In genomic region chr2:234957533-234958135, GRCh38 we compare ENCODE assay signal across 15 cellular contexts. TPM values are rescaled to one million over a fixed set of nuclear protein-coding genes. Genes with fewer than 3 reads are reported as not detected.
DNase-seq lines count a peak whose midpoint lies in the region; TF ChIP-seq lines count a peak whose summit lies in the region.
"Had no signal": no experiment of that assay in that cellular context is flagged by ENCODE, and none has a peak within 500 bp of the region (broad histone marks: within the 10 kb centered on the region; RNA-seq: fewer than 3 reads in every experiment).

No MANE protein-coding gene starts in this region.

- DNase-seq in H9 (no peak), RWPE1 (ENCODE audit: low spot score) (peak; percentile 72), epithelial cell of prostate (ENCODE audit: low read depth, low spot score) (no peak), trophoblast cell (no peak), NCI-H2171 treated with DMSO at 0.1 percent for 48 hours (lab: John Stamatoyannopoulos, UW) (no peak), DMS53 (lab: John Stamatoyannopoulos, UW) (no peak), medulla oblongata (ENCODE audit: extremely low spot score) (no peak)
- DNase-seq: activated CD8-positive, alpha-beta memory T cell treated with anti-CD3 and anti-CD28 coated beads, Interleukin-2, amount 10 ng/mL, durations not matched to agents 7 days and 5 days; activated naive CD8-positive, alpha-beta T cell treated with anti-CD3 and anti-CD28 coated beads, Interleukin-2, amount 10 ng/mL, durations not matched to agents 7 days and 5 days; CD8-positive, alpha-beta T cell; effector memory CD8-positive, alpha-beta T cell; GOT3; KBM-7; NCI-H2171 had no signal

- H3K9me3 Mint-ChIP-seq in H9: no peaks in the 10 kb centered on the region
- H3K9me3 Mint-ChIP-seq: activated naive CD8-positive, alpha-beta T cell treated with anti-CD3 and anti-CD28 coated beads, Interleukin-2, amount 10 ng/mL, durations not matched to agents 7 days and 5 days; CD8-positive, alpha-beta T cell; effector memory CD8-positive, alpha-beta T cell; natural killer cell treated with Interleukin-12 subunit alpha and Interleukin-12 subunit beta and Interleukin-15 and Interleukin-18, amount 100 ng/mL, for 72 hours had no signal

- TF ChIP-seq CTCF in H9 (conservative IDR thresholded peaks at IDR 0.05): no peak
- TF ChIP-seq CTCF in RWPE1 (conservative IDR thresholded peaks at IDR 0.05; ENCODE audit: low read depth): no peak

- no peak overlapping the region for H3K4me2 ChIP-seq in H9 (ENCODE audit: insufficient read depth, insufficient read length, low read length)
- no peak overlapping the region for H3K4me2 ChIP-seq in trophoblast cell (ENCODE audit: low read length)

- H3T11ph ChIP-seq in H9 (ENCODE audit: low read length): no peak overlapping the region

- H3K79me2 ChIP-seq in H9 (ENCODE audit: insufficient read depth, low read length) (peaks cover 50% of the 10 kb centered on the region; the same call in 1 of the 2 replicates), trophoblast cell (ENCODE audit: control insufficient read depth, insufficient read depth, low read length, poor library complexity) (peaks cover 22% of the 10 kb centered on the region)

- WGBS in H9 (ENCODE audit: extremely low coverage, insufficient read length, low lambda C conversion rate): no CpG with 5 or more reads among the region's 8 CpGs
- WGBS in trophoblast cell (ENCODE audit: extremely low coverage, insufficient coverage, insufficient read length): no CpG with 5 or more reads among the region's 8 CpGs

- no peak overlapping the region for H4K5ac ChIP-seq in H9 (ENCODE audit: insufficient read length, low read depth, low read length)

- no peak overlapping the region for H3K56ac ChIP-seq in H9 (ENCODE audit: insufficient read length, low read depth, low read length)

- no peak overlapping the region for H2BK5ac ChIP-seq in H9 (ENCODE audit: insufficient read length, low read length)
- no peak overlapping the region for H2BK5ac ChIP-seq in trophoblast cell (ENCODE audit: low read depth, low read length, poor library complexity)

- H3K18ac ChIP-seq in H9 (ENCODE audit: insufficient read length, low read depth, low read length) (no peak overlapping the region), trophoblast cell (ENCODE audit: low read length) (peak overlapping the region; percentile 51)

- peaks cover 19% of the 10 kb centered on the region for H3K23me2 ChIP-seq in H9 (ENCODE audit: insufficient read length, low read depth, low read length, poor library complexity, severe bottlenecking)

- POLR2A ChIA-PET in RWPE1 (lab: Yijun Ruan, JAX; ENCODE audit: low non-redundant PET): no interaction called here

- CTCF ChIA-PET in RWPE1 (lab: Yijun Ruan, JAX): interaction anchor here (1.2 kb wide), 1 partner anchor 159 kb away, joined by 3 read pairs; no protein-coding TSS in a partner anchor

- no peaks in the 10 kb centered on the region for H3K9me3 ChIP-seq in H9 (ENCODE audit: control insufficient read depth, low read depth, low read length)
- no peaks in the 10 kb centered on the region for H3K9me3 ChIP-seq in trophoblast cell (ENCODE audit: insufficient read depth, low read depth, low read length)

- H4K8ac ChIP-seq in H9 (replicated peaks; ENCODE audit: insufficient read length, low read depth, low read length): no peak overlapping the region
- H4K8ac ChIP-seq in trophoblast cell (ENCODE audit: low read depth, low read length): no peak overlapping the region

- H4K91ac ChIP-seq in H9 (ENCODE audit: insufficient read length, low read depth, low read length) (no peak overlapping the region), trophoblast cell (ENCODE audit: low read depth, low read length) (no peak overlapping the region)

- H3K4me1 ChIP-seq in H9 (ENCODE audit: insufficient read depth, low read length) (peaks cover 25% of the 10 kb centered on the region), trophoblast cell (ENCODE audit: control insufficient read depth in 1 of 2, insufficient read depth in 2 of 2, low read length in 2 of 2) (peaks cover 8 to 27% of the 10 kb centered on the region in 2 experiments)

- peaks cover 84 to 90% of the 10 kb centered on the region in 2 experiments for H3K4me1 Mint-ChIP-seq in H9
- H3K4me1 Mint-ChIP-seq: activated CD8-positive, alpha-beta memory T cell treated with anti-CD3 and anti-CD28 coated beads, Interleukin-2, amount 10 ng/mL, durations not matched to agents 7 days and 5 days; activated naive CD8-positive, alpha-beta T cell treated with anti-CD3 and anti-CD28 coated beads, Interleukin-2, amount 10 ng/mL, durations not matched to agents 7 days and 5 days had no signal

- peak overlapping the region; percentile 38 to 91 (median 86); a peak in 5 of 7 replicates for H3K27ac Mint-ChIP-seq in H9
- H3K27ac Mint-ChIP-seq: activated CD8-positive, alpha-beta memory T cell treated with anti-CD3 and anti-CD28 coated beads, Interleukin-2, amount 10 ng/mL, durations not matched to agents 7 days and 5 days; activated naive CD8-positive, alpha-beta T cell treated with anti-CD3 and anti-CD28 coated beads, Interleukin-2, amount 10 ng/mL, durations not matched to agents 7 days and 5 days; CD8-positive, alpha-beta T cell; effector memory CD8-positive, alpha-beta T cell; natural killer cell treated with Interleukin-12 subunit alpha and Interleukin-12 subunit beta and Interleukin-15 and Interleukin-18, amount 100 ng/mL, for 72 hours had no signal

- no peak overlapping the region for H3K4me3 ChIP-seq in trophoblast cell (ENCODE audit: low read depth, low read length)

- no peaks in the 10 kb centered on the region; the same call in 1 of the 2 replicates for H3K27me3 Mint-ChIP-seq in H9 (ENCODE audit: low read depth)

- H2BK20ac ChIP-seq in H9 (ENCODE audit: low read depth, low read length, poor library complexity, severe bottlenecking): no peak overlapping the region

- H3K4me3 Mint-ChIP-seq in H9: peak overlapping the region in 1 of 2 experiments; percentile 50; a peak in 2 of 5 replicates
- H3K4me3 Mint-ChIP-seq: activated CD8-positive, alpha-beta memory T cell treated with anti-CD3 and anti-CD28 coated beads, Interleukin-2, amount 10 ng/mL, durations not matched to agents 7 days and 5 days; activated naive CD8-positive, alpha-beta T cell treated with anti-CD3 and anti-CD28 coated beads, Interleukin-2, amount 10 ng/mL, durations not matched to agents 7 days and 5 days; CD8-positive, alpha-beta T cell; effector memory CD8-positive, alpha-beta T cell; natural killer cell treated with Interleukin-12 subunit alpha and Interleukin-12 subunit beta and Interleukin-15 and Interleukin-18, amount 100 ng/mL, for 72 hours had no signal

- peaks cover 14% of the 10 kb centered on the region for H3K79me1 ChIP-seq in H9 (ENCODE audit: insufficient read depth, low read depth, low read length, poor library complexity, severe bottlenecking)
- H3K79me1 ChIP-seq in trophoblast cell (ENCODE audit: low read length): peaks cover 7% of the 10 kb centered on the region

- H3K9ac ChIP-seq in H9 (ENCODE audit: extremely low read depth, insufficient read length, low read length) (no peak overlapping the region), trophoblast cell (ENCODE audit: low read length) (no peak overlapping the region)

- H4K12ac ChIP-seq in trophoblast cell (ENCODE audit: low read depth, low read length): no peak overlapping the region

- H2AFZ ChIP-seq in H9 (ENCODE audit: low read length) (no peak overlapping the region), trophoblast cell (ENCODE audit: insufficient read depth, low read length, poor library complexity) (no peak overlapping the region)

- peaks cover 4 to 31% (median 21%) of the 10 kb centered on the region in 3 experiments for H3K36me3 Mint-ChIP-seq in H9 (ENCODE audit: insufficient read depth in 1 of 3, low read depth in 3 of 3)
- H3K36me3 Mint-ChIP-seq: activated CD8-positive, alpha-beta memory T cell treated with anti-CD3 and anti-CD28 coated beads, Interleukin-2, amount 10 ng/mL, durations not matched to agents 7 days and 5 days; activated naive CD8-positive, alpha-beta T cell treated with anti-CD3 and anti-CD28 coated beads, Interleukin-2, amount 10 ng/mL, durations not matched to agents 7 days and 5 days; CD8-positive, alpha-beta T cell; natural killer cell treated with Interleukin-12 subunit alpha and Interleukin-12 subunit beta and Interleukin-15 and Interleukin-18, amount 100 ng/mL, for 72 hours had no signal

- no peaks in the 10 kb centered on the region; the same call in 1 of the 2 replicates for H3K27me3 ChIP-seq in H9 (ENCODE audit: insufficient read depth, low read length)
- no peaks in the 10 kb centered on the region for H3K27me3 ChIP-seq in trophoblast cell (ENCODE audit: insufficient read depth, low read length)

- H3K27ac ChIP-seq in H9 (ENCODE audit: insufficient read length, low read depth, low read length) (no peak overlapping the region), RWPE1 (peak overlapping the region; percentile 95), epithelial cell of prostate (peak overlapping the region; percentile 26), trophoblast cell (ENCODE audit: low read depth, low read length) (no peak overlapping the region)

- H2BK12ac ChIP-seq in H9 (ENCODE audit: insufficient read length, low read depth, low read length) (no peak overlapping the region), trophoblast cell (ENCODE audit: low read length) (no peak overlapping the region)

- H3K23ac ChIP-seq in H9 (ENCODE audit: insufficient read length, low read depth, low read length) (no peak overlapping the region), trophoblast cell (ENCODE audit: low read length) (no peak overlapping the region)

- H3K36me3 ChIP-seq in trophoblast cell (ENCODE audit: control insufficient read depth in 1 of 2, insufficient read depth in 2 of 2, low read length in 2 of 2): peaks cover 0 to 6% of the 10 kb centered on the region in 2 experiments

- H3K4ac ChIP-seq in H9 (ENCODE audit: low read depth, low read length): no peak overlapping the region
- peak overlapping the region; percentile 57 for H3K4ac ChIP-seq in trophoblast cell (ENCODE audit: low read depth, low read length)

- H4K20me1 ChIP-seq in H9 (ENCODE audit: control insufficient read depth, insufficient read depth, insufficient read length): no peaks in the 10 kb centered on the region

- H2BK120ac ChIP-seq in H9 (ENCODE audit: low read depth, low read length, poor library complexity, severe bottlenecking): no peak overlapping the region
- no peak overlapping the region for H2BK120ac ChIP-seq in trophoblast cell (ENCODE audit: insufficient read depth, low read length, poor library complexity)

- H2BK15ac ChIP-seq in H9 (ENCODE audit: low read depth, low read length): no peak overlapping the region

- H3K14ac ChIP-seq in H9 (ENCODE audit: insufficient read depth, low read length) (no peak overlapping the region), trophoblast cell (ENCODE audit: low read length) (no peak overlapping the region)

- H2AK5ac ChIP-seq in H9 (ENCODE audit: insufficient read length, low read length) (no peak overlapping the region), trophoblast cell (ENCODE audit: low read length) (no peak overlapping the region)

RNA-seq across cellular contexts. Expression of gene SH3BP4, which starts 5.8 kb away (rescaled TPM):
- 88.5 and 93.8 TPM in 2 replicates for total RNA-seq in H9 (2021)
- 35.4 and 36.3 TPM in 2 replicates for polyA plus RNA-seq in trophoblast cell (2013)
- total RNA-seq: natural killer cell treated with Interleukin-12 subunit alpha and Interleukin-12 subunit beta and Interleukin-15 and Interleukin-18, amount 100 ng/mL, for 72 hours had no signal

Comparison
In these comparisons a context has a peak if more than half of its experiments do, and no peak if none do; other contexts are left out.
1. H3K27ac ChIP-seq: peak in RWPE1 (single experiment) and epithelial cell of prostate (single experiment); none in H9 (single experiment) and trophoblast cell (single experiment).